20 cellular contexts compared by ENCODE assay signal in genomic region chr3:150826466-150827282, GRCh38.
DNase-seq lines count a peak whose midpoint lies in the region; ATAC-seq, FAIRE-seq and TF ChIP-seq lines count a peak whose summit lies in the region.
"Had no signal": no experiment of that assay in that cellular context is flagged by ENCODE, and none has a peak within 500 bp of the region (broad histone marks: within the 10 kb centered on the region; RNA-seq: fewer than 3 reads in every experiment).

No MANE protein-coding gene starts in this region.

- BruUV-seq in K562 (replicated peaks; lab: Mats Ljungman, UMichigan), result no TSS peak

- H3K9me3 Mint-ChIP-seq in activated CD4-positive, alpha-beta T cell treated with anti-CD3 and anti-CD28 coated beads, Interleukin-2, amount 10 ng/mL, durations not matched to agents 24 days and 14 days, result no peaks in the 10 kb centered on the region
- H3K9me3 Mint-ChIP-seq: CD4-positive, alpha-beta memory T cell; HFFc6 had no signal

- POLR2A ChIA-PET in K562 (lab: Yijun Ruan, JAX), result interaction anchor here (0.6 to 1.0 kb wide), 4 partner anchors 15 to 280 kb away, joined by 3 to 4 read pairs (median 3); partner anchors contain the start of gene SERP1

- no peak overlapping the region for H3K4me3 Mint-ChIP-seq in activated CD4-positive, alpha-beta T cell treated with anti-CD3 and anti-CD28 coated beads, Interleukin-2, amount 10 ng/mL, durations not matched to agents 24 days and 14 days
- H3K4me3 Mint-ChIP-seq: CD14-positive monocyte, HFFc6 had no signal

- no peaks in the 10 kb centered on the region for H3K79me1 ChIP-seq in trophoblast cell (ENCODE audit: low read length)

- no peak overlapping the region for H2BK120ac ChIP-seq in trophoblast cell (ENCODE audit: insufficient read depth, low read length, poor library complexity)

- H3K27me3 ChIP-seq in K562 (ENCODE audit: control insufficient read depth in 2 of 2, insufficient read depth in 2 of 2, low read length in 2 of 2) (peaks cover 33 to 41% of the 10 kb centered on the region in 2 experiments), trophoblast cell (ENCODE audit: insufficient read depth, low read length) (no peaks in the 10 kb centered on the region), upper lobe of right lung (no peaks in the 10 kb centered on the region), psoas muscle (ENCODE audit: insufficient read depth in 3 of 3, low read length in 2 of 3) (peaks cover 0 to 13% (median 1%) of the 10 kb centered on the region in 3 donors)
- H3K27me3 ChIP-seq: BLaER1 had no signal

- no peaks in the 10 kb centered on the region for H3K79me2 ChIP-seq in K562 (ENCODE audit: control insufficient read depth, insufficient read depth, low read length)
- no peaks in the 10 kb centered on the region for H3K79me2 ChIP-seq in trophoblast cell (ENCODE audit: control insufficient read depth, insufficient read depth, low read length, poor library complexity)

- no peak for TF ChIP-seq RAD21 in K562 (CRISPR knock-in tag; conservative IDR thresholded peaks at IDR 0.05 in 1 of 2, IDR thresholded peaks at IDR 0.05 in 1 of 2)

- H3K9me1 ChIP-seq in K562 (ENCODE audit: control insufficient read depth, insufficient read depth, low read length), result no peaks in the 10 kb centered on the region

- no peak for TF ChIP-seq POLR2A in K562 (conservative IDR thresholded peaks at IDR 0.05)

- CTCF ChIA-PET in K562 (lab: Yijun Ruan, JAX; ENCODE audit: low intra/inter-chr PET ratio), result no interaction called here

- intact Hi-C loops in activated CD4-positive, alpha-beta T cell treated with anti-CD3 and anti-CD28 coated beads, Interleukin-2, amount 10 ng/mL, durations not matched to agents 24 days and 14 days (cut with micrococcal nuclease), result no loop called here
- intact Hi-C loops in K562 (cut with micrococcal nuclease) (no loop called here), upper lobe of right lung (cut with DNase I) (no loop called here), psoas muscle (cut with DNase I) (no loop called here)

- no peak for DNase-seq in activated CD4-positive, alpha-beta T cell treated with anti-CD3 and anti-CD28 coated beads, Interleukin-2, amount 10 ng/mL, durations not matched to agents 24 days and 14 days
- no peak for DNase-seq in activated CD4-positive, alpha-beta T cell treated with anti-CD3 and anti-CD28 coated beads, Interleukin-2, amount 50 U/mL, for 48 hours
- DNase-seq in K562 (ENCODE audit: extremely low read depth in 1 of 4, low spot score in 3 of 4) (no peak), trophoblast cell (no peak), upper lobe of right lung (no peak), NCI-H2171 (lab: John Stamatoyannopoulos, UW) (no peak), psoas muscle (no peak)
- DNase-seq: CD4-positive, alpha-beta memory T cell; DMS153; DMS79; GDM1; GOT3; H7; HFFc6 had no signal

- no peak overlapping the region for H4K91ac ChIP-seq in trophoblast cell (ENCODE audit: low read depth, low read length)

- no peaks in the 10 kb centered on the region for H3K9me3 ChIP-seq in K562 (replicated peaks; ENCODE audit: control insufficient read depth, insufficient read depth, low read depth, low read length)
- H3K9me3 ChIP-seq in trophoblast cell (ENCODE audit: insufficient read depth, low read depth, low read length), result no peaks in the 10 kb centered on the region
- no peaks in the 10 kb centered on the region for H3K9me3 ChIP-seq in upper lobe of right lung
- no peaks in the 10 kb centered on the region for H3K9me3 ChIP-seq in psoas muscle
- H3K9me3 ChIP-seq: BLaER1 had no signal

- ATAC-seq in K562 (no peak), upper lobe of right lung (peak; percentile 17), psoas muscle (no peak)
- ATAC-seq: GM12878, HCT116 had no signal

- H3K36me3 Mint-ChIP-seq in activated CD4-positive, alpha-beta T cell treated with anti-CD3 and anti-CD28 coated beads, Interleukin-2, amount 10 ng/mL, durations not matched to agents 24 days and 14 days (ENCODE audit: low read depth), result no peaks in the 10 kb centered on the region
- H3K36me3 Mint-ChIP-seq: CD14-positive monocyte; CD4-positive, alpha-beta memory T cell had no signal

- no peak overlapping the region for H3K4me3 ChIP-seq in K562
- no peak overlapping the region for H3K4me3 ChIP-seq in trophoblast cell (ENCODE audit: low read depth, low read length)
- no peak overlapping the region for H3K4me3 ChIP-seq in upper lobe of right lung
- H3K4me3 ChIP-seq in psoas muscle, result no peak overlapping the region
- H3K4me3 ChIP-seq: BLaER1, GM12878 had no signal

- in situ Hi-C loops in K562 (cut with MboI), result no loop called here

- no peaks in the 10 kb centered on the region for H3K4me1 Mint-ChIP-seq in activated CD4-positive, alpha-beta T cell treated with anti-CD3 and anti-CD28 coated beads, Interleukin-2, amount 10 ng/mL, durations not matched to agents 24 days and 14 days
- H3K4me1 Mint-ChIP-seq: CD4-positive, alpha-beta memory T cell had no signal

- H3K4me2 ChIP-seq in K562 (ENCODE audit: insufficient read depth, low read length) (no peak overlapping the region), trophoblast cell (ENCODE audit: low read length) (no peak overlapping the region)
- H3K4me2 ChIP-seq: BLaER1 had no signal

- 0% methylated on average over 10 of the region's 12 CpGs for WGBS in K562 (ENCODE audit: insufficient coverage, low coverage, missing lambda C conversion rate)
- WGBS in trophoblast cell (ENCODE audit: extremely low coverage, insufficient coverage, insufficient read length), result no CpG with 5 or more reads among the region's 12 CpGs
- WGBS in psoas muscle, 3 donors, result 29 to 65% (median 33%) methylated on average over 12 of the region's 12 CpGs

- H2AK5ac ChIP-seq in trophoblast cell (ENCODE audit: low read length), result no peak overlapping the region

- peak overlapping the region; percentile 30 for H3K18ac ChIP-seq in trophoblast cell (ENCODE audit: low read length)

- H3K23ac ChIP-seq in trophoblast cell (ENCODE audit: low read length), result no peak overlapping the region

- H3K4me1 ChIP-seq in K562 (replicated peaks in 1 of 2; ENCODE audit: control insufficient read depth in 2 of 2, insufficient read depth in 2 of 2, low read length in 2 of 2), result no peaks in the 10 kb centered on the region; a peak in 1 of 5 replicates
- H3K4me1 ChIP-seq in trophoblast cell (ENCODE audit: control insufficient read depth in 1 of 2, insufficient read depth in 2 of 2, low read length in 2 of 2), result peaks cover 2 to 4% of the 10 kb centered on the region in 2 experiments
- H3K4me1 ChIP-seq in upper lobe of right lung, result no peaks in the 10 kb centered on the region
- no peaks in the 10 kb centered on the region for H3K4me1 ChIP-seq in psoas muscle
- H3K4me1 ChIP-seq: BLaER1 had no signal

- H3K36me3 ChIP-seq in K562 (ENCODE audit: control insufficient read depth, insufficient read depth, low read length) (no peaks in the 10 kb centered on the region), trophoblast cell (ENCODE audit: control insufficient read depth in 1 of 2, insufficient read depth in 2 of 2, low read length in 2 of 2) (no peaks in the 10 kb centered on the region), upper lobe of right lung (no peaks in the 10 kb centered on the region), psoas muscle (ENCODE audit: insufficient read depth in 1 of 2, low read depth in 1 of 2) (no peaks in the 10 kb centered on the region)
- H3K36me3 ChIP-seq: BLaER1 had no signal

- no peak overlapping the region for H4K8ac ChIP-seq in trophoblast cell (ENCODE audit: low read depth, low read length)

- no peak overlapping the region for H2BK12ac ChIP-seq in trophoblast cell (ENCODE audit: low read length)

- H3K9ac ChIP-seq in K562 (ENCODE audit: insufficient read depth in 1 of 2, low read depth in 2 of 2, low read length in 2 of 2) (no peak overlapping the region), trophoblast cell (ENCODE audit: low read length) (no peak overlapping the region)
- H3K9ac ChIP-seq: BLaER1 had no signal

- H4K12ac ChIP-seq in trophoblast cell (ENCODE audit: low read depth, low read length), result no peak overlapping the region

- TF ChIP-seq CTCF in K562 (IDR thresholded peaks at IDR 0.05 in 2 of 3, conservative IDR thresholded peaks at IDR 0.05 in 1 of 3; ENCODE audit: insufficient read depth in 2 of 3, low read depth in 1 of 3, low read length in 3 of 3) (no peak), upper lobe of right lung (IDR thresholded peaks at IDR 0.05) (no peak), psoas muscle (IDR thresholded peaks at IDR 0.05) (no peak)

- H3K27ac ChIP-seq in K562 (ENCODE audit: extremely low read depth, low read depth, low read length), result no peak overlapping the region
- no peak overlapping the region for H3K27ac ChIP-seq in trophoblast cell (ENCODE audit: low read depth, low read length)
- no peak overlapping the region for H3K27ac ChIP-seq in upper lobe of right lung
- H3K27ac ChIP-seq in psoas muscle, result no peak overlapping the region
- H3K27ac ChIP-seq: 22Rv1, BLaER1 had no signal

- H2AFZ ChIP-seq in K562 (ENCODE audit: low read depth, low read length), result no peak overlapping the region
- no peak overlapping the region for H2AFZ ChIP-seq in trophoblast cell (ENCODE audit: insufficient read depth, low read length, poor library complexity)

- TF ChIP-seq EP300 in K562 (IDR thresholded peaks at IDR 0.05; ENCODE audit: low read length), result no peak

- H4K20me1 ChIP-seq in K562 (replicated peaks; ENCODE audit: control insufficient read depth, insufficient read depth, low read length), result no peaks in the 10 kb centered on the region
- H4K20me1 ChIP-seq: BLaER1 had no signal

- no peak overlapping the region for H3K14ac ChIP-seq in trophoblast cell (ENCODE audit: low read length)

- no peak overlapping the region for H3K4ac ChIP-seq in trophoblast cell (ENCODE audit: low read depth, low read length)

- H3K27me3 Mint-ChIP-seq in activated CD4-positive, alpha-beta T cell treated with anti-CD3 and anti-CD28 coated beads, Interleukin-2, amount 10 ng/mL, durations not matched to agents 24 days and 14 days, result peaks cover 13% of the 10 kb centered on the region

- no peak overlapping the region for H2BK5ac ChIP-seq in trophoblast cell (ENCODE audit: low read depth, low read length, poor library complexity)

- FAIRE-seq in K562 (lab: Jason Lieb, UNC), result no peak
- FAIRE-seq: GM12878, HTR-8/SVneo had no signal

- H3K27ac Mint-ChIP-seq in activated CD4-positive, alpha-beta T cell treated with anti-CD3 and anti-CD28 coated beads, Interleukin-2, amount 10 ng/mL, durations not matched to agents 24 days and 14 days, result peak overlapping the region; percentile 54
- H3K27ac Mint-ChIP-seq: CD4-positive, alpha-beta memory T cell; HFFc6 had no signal

TF ChIP-seq in K562, 482 proteins besides CTCF, POLR2A, EP300 and RAD21:
- TF ChIP-seq BACH1 (tag; IDR thresholded peaks at IDR 0.05), result no peak
- peak; percentile 14; the same call in 1 of the 2 replicates for TF ChIP-seq NFIC (IDR thresholded peaks at IDR 0.05)
